8 cellular contexts compared by ENCODE assay signal in the genomic region with DNA sequence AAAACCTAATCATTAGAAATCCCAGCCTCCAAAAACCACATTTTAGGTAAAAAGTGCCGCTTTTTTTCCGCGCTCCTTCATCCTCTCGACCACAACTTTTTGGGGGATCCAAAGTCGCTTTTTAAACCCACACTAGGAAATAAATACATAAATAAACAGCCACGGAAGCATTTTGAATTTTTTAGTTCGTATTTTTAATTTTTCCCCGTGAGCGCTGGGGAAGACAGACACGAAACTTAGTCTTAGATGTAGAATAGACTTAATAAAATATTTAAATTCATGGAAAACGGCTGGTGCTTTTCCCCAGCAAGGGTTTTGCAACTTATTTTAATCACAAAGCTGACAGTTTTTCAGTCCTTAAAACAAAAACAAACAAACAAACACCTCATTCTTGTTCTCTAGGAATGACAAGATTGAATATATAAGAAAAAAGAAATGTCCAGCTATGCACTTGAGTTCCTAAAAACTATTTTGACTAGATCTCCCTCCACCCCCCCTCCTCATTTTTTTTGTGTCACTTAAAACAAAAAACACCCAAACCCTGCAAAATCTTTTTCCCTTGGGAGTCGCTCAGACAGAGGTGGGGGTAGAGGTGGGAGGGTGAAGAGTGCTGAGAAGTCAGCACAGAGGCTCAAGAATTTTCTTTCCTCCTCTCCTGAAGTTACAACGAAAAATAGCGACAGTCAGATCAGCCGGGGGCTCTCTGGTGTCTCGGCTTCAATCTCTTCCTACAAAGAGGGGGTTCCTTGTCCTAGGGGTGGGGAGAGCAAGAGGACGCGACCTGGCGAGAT. TPM values are rescaled to one million over a fixed set of nuclear protein-coding genes. Genes with fewer than 3 reads are reported as not detected.
DNase-seq lines count a peak whose midpoint lies in the region; ATAC-seq and TF ChIP-seq lines count a peak whose summit lies in the region.

No MANE protein-coding gene starts in this region.

- H3K36me3 Mint-ChIP-seq in CD8-positive, alpha-beta T cell, result peaks cover 8% of the 10 kb centered on the region
- peaks cover 43% of the 10 kb centered on the region for H3K36me3 Mint-ChIP-seq in effector memory CD8-positive, alpha-beta T cell (ENCODE audit: insufficient read depth)

- peak overlapping the region; percentile 62 for H3K27ac ChIP-seq in CD8-positive, alpha-beta T cell (ENCODE audit: low read depth, low read length)

- H3K9me3 Mint-ChIP-seq in CD8-positive, alpha-beta T cell, result no peaks in the 10 kb centered on the region
- no peaks in the 10 kb centered on the region for H3K9me3 Mint-ChIP-seq in effector memory CD8-positive, alpha-beta T cell

- CTCF ChIA-PET in CD8-positive, alpha-beta T cell (lab: Charles Lee), result interaction anchor here (1.2 to 4.7 kb wide), 4 partner anchors 123 to 766 kb away, joined by 3 to 41 read pairs (median 18); no protein-coding TSS in a partner anchor

- intact Hi-C loops in CD8-positive, alpha-beta T cell (cut with DNase I, micrococcal nuclease), result loop anchor here (1.0 to 10.0 kb wide), 9 partner anchors 66 to 944 kb away; partner anchors contain the start of gene RUNX2 (in 1 of the 2)

- H3K4me3 ChIP-seq in CD8-positive, alpha-beta T cell (ENCODE audit: low read depth, low read length), result peak overlapping the region; percentile 64
- H3K4me3 ChIP-seq in NB4 (ENCODE audit: low read depth, low read length) (peak overlapping the region; percentile 69), neuron (ENCODE audit: low read length) (peak overlapping the region; percentile 55)

- POLR2A ChIA-PET in CD8-positive, alpha-beta T cell (lab: Charles Lee), result interaction anchor here (0.6 to 4.0 kb wide), 11 partner anchors 8 to 765 kb away, joined by 3 to 22 read pairs (median 4); partner anchors contain the start of gene SUPT3H

- H3K9me3 ChIP-seq in CD8-positive, alpha-beta T cell (ENCODE audit: low read length), result no peaks in the 10 kb centered on the region
- no peaks in the 10 kb centered on the region for H3K9me3 ChIP-seq in neuron (ENCODE audit: low read length)

- TF ChIP-seq POLR2A in NB4 (IDR thresholded peaks at IDR 0.05; ENCODE audit: extremely low read depth, insufficient read length), result no peak
- no peak for TF ChIP-seq POLR2A in GM18505 (IDR thresholded peaks at IDR 0.05; ENCODE audit: borderline replicate concordance, extremely low read depth, insufficient read depth, insufficient read length)

- peak overlapping the region; percentile 99 for H2AFZ ChIP-seq in neuron (ENCODE audit: low read depth, low read length)

- no peak for DNase-seq in CD8-positive, alpha-beta T cell
- no peak for DNase-seq in NB4 (ENCODE audit: low read depth)
- no peak for DNase-seq in effector memory CD8-positive, alpha-beta T cell
- DNase-seq in NCI-H1105 treated with DMSO at 0.1 percent for 48 hours (lab: John Stamatoyannopoulos, UW), result no peak

- H3K4me1 ChIP-seq in CD8-positive, alpha-beta T cell (ENCODE audit: insufficient read depth, low read length), result peaks cover 21% of the 10 kb centered on the region
- peaks cover 32% of the 10 kb centered on the region for H3K4me1 ChIP-seq in neuron (ENCODE audit: insufficient read depth, low read length)

- TF ChIP-seq CTCF in CD8-positive, alpha-beta T cell (IDR thresholded peaks at IDR 0.05), result no peak
- TF ChIP-seq CTCF in NB4 (IDR thresholded peaks at IDR 0.05; ENCODE audit: low read depth, low read length), result no peak

- peak overlapping the region; percentile 94 for H3K4me3 Mint-ChIP-seq in CD8-positive, alpha-beta T cell
- H3K4me3 Mint-ChIP-seq in effector memory CD8-positive, alpha-beta T cell, result peak overlapping the region; percentile 98 to 100

- no peaks in the 10 kb centered on the region for H3K36me3 ChIP-seq in CD8-positive, alpha-beta T cell (ENCODE audit: insufficient read depth, low read length)
- no peaks in the 10 kb centered on the region for H3K36me3 ChIP-seq in neuron (ENCODE audit: insufficient read depth, low read length)

- peak overlapping the region; percentile 92 for H3K27ac Mint-ChIP-seq in CD8-positive, alpha-beta T cell
- H3K27ac Mint-ChIP-seq in effector memory CD8-positive, alpha-beta T cell, result peak overlapping the region; percentile 89 to 98

- H3K27me3 Mint-ChIP-seq in CD8-positive, alpha-beta T cell (ENCODE audit: low read depth), result peaks cover 2% of the 10 kb centered on the region
- peaks cover 13 to 17% of the 10 kb centered on the region in 2 donors for H3K27me3 Mint-ChIP-seq in effector memory CD8-positive, alpha-beta T cell

- H3K4me1 Mint-ChIP-seq in CD8-positive, alpha-beta T cell (ENCODE audit: low read depth), result peaks cover 45% of the 10 kb centered on the region
- peaks cover 26 to 44% of the 10 kb centered on the region in 2 donors for H3K4me1 Mint-ChIP-seq in effector memory CD8-positive, alpha-beta T cell (ENCODE audit: low read depth in 2 of 2)

- no peaks in the 10 kb centered on the region for H3K27me3 ChIP-seq in CD8-positive, alpha-beta T cell (ENCODE audit: insufficient read depth, low read length)
- no peaks in the 10 kb centered on the region for H3K27me3 ChIP-seq in neuron (ENCODE audit: insufficient read depth, low read length)

- no peak for ATAC-seq in CD8-positive, alpha-beta T cell
- no peak for ATAC-seq in effector memory CD8-positive, alpha-beta T cell (replicated peaks)
- ATAC-seq in GM18505 (IDR thresholded peaks at IDR 0.05; ENCODE audit: unreplicated experiment) (no peak), HG02884 (IDR thresholded peaks at IDR 0.05; ENCODE audit: unreplicated experiment) (no peak), HG03108 (IDR thresholded peaks at IDR 0.05; ENCODE audit: unreplicated experiment) (no peak)

RNA-seq across cellular contexts. Expression of gene SUPT3H, which starts 43.4 kb away (rescaled TPM):
- total RNA-seq in CD8-positive, alpha-beta T cell, result 10 to 100 TPM in 1 of 2 experiments, 1 to 10 TPM in 1; 9.4 to 10.7 TPM
